In genomic region chr9:128005938-128006337, GRCh38 we compare ENCODE assay signal across 1 cellular context.
TF ChIP-seq lines count a peak whose summit lies in the region.

No MANE protein-coding gene starts in this region.

TF ChIP-seq in HepG2, 621 proteins besides CTCF, POLR2A, EP300 and RAD21 (continued from another document and continues in another):
- TF ChIP-seq ZBTB40 (IDR thresholded peaks at IDR 0.05) = no peak
- TF ChIP-seq ZBTB40 (CRISPR knock-in tag; IDR thresholded peaks at IDR 0.05) = no peak; the same call in 1 of the 2 replicates
- TF ChIP-seq ZSCAN29 (CRISPR knock-in tag; conservative IDR thresholded peaks at IDR 0.05) = no peak
- TF ChIP-seq, protein P1, sequence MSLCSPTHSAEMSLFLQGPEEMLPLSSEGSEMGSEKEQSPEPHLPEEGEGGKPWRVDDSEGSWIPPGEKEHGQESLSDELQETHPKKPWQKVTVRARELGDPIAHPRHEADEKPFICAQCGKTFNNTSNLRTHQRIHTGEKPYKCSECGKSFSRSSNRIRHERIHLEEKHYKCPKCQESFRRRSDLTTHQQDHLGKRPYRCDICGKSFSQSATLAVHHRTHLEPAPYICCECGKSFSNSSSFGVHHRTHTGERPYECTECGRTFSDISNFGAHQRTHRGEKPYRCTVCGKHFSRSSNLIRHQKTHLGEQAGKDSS (CRISPR knock-in tag; IDR thresholded peaks at IDR 0.05; ENCODE audit: borderline replicate concordance, low read depth) = peak; percentile 59; the same call in 1 of the 2 replicates
- no peak for TF ChIP-seq WIZ (CRISPR knock-in tag; IDR thresholded peaks at IDR 0.05)
- peak; percentile 50; the same call in 1 of the 2 replicates for TF ChIP-seq TBX2 (CRISPR knock-in tag; IDR thresholded peaks at IDR 0.05; ENCODE audit: borderline replicate concordance)
- no peak for TF ChIP-seq ZNF781 (CRISPR knock-in tag; IDR thresholded peaks at IDR 0.05; ENCODE audit: borderline replicate concordance, not compliant biosample characterization)
- TF ChIP-seq KLF11 (CRISPR knock-in tag; IDR thresholded peaks at IDR 0.05) = no peak; the same call in 1 of the 2 replicates
- TF ChIP-seq ZNF350 (CRISPR knock-in tag; IDR thresholded peaks at IDR 0.05; ENCODE audit: borderline replicate concordance, low read depth) = peak; percentile 50; the same call in 1 of the 2 replicates
- no peak for TF ChIP-seq KLF15 (CRISPR knock-in tag; IDR thresholded peaks at IDR 0.05; ENCODE audit: borderline replicate concordance)
- TF ChIP-seq SSRP1 (CRISPR knock-in tag; IDR thresholded peaks at IDR 0.05) = no peak; the same call in 1 of the 2 replicates
- TF ChIP-seq SNAI1 (CRISPR knock-in tag; IDR thresholded peaks at IDR 0.05; ENCODE audit: borderline replicate concordance) = 0 out of 2 replicates have a peak, but pooled peaks have one; percentile 58
- TF ChIP-seq ZNF343 (CRISPR knock-in tag; IDR thresholded peaks at IDR 0.05) = no peak
- no peak for TF ChIP-seq ZNF784 (CRISPR knock-in tag; IDR thresholded peaks at IDR 0.05; ENCODE audit: borderline replicate concordance)
- no peak for TF ChIP-seq ZUFSP (CRISPR knock-in tag; IDR thresholded peaks at IDR 0.05; ENCODE audit: borderline replicate concordance)
- no peak for TF ChIP-seq FOXM1 (CRISPR knock-in tag; IDR thresholded peaks at IDR 0.05)
- no peak for TF ChIP-seq ZNF761 (CRISPR knock-in tag; conservative IDR thresholded peaks at IDR 0.05)
- TF ChIP-seq ZMYM3 (CRISPR knock-in tag; IDR thresholded peaks at IDR 0.05) = peak; percentile 75
- no peak for TF ChIP-seq NFIC (IDR thresholded peaks at IDR 0.05; ENCODE audit: low read length)
- no peak for TF ChIP-seq ARID2 (CRISPR knock-in tag; IDR thresholded peaks at IDR 0.05; ENCODE audit: borderline replicate concordance)
- TF ChIP-seq FOXC1 (CRISPR knock-in tag; IDR thresholded peaks at IDR 0.05; ENCODE audit: borderline replicate concordance) = no peak
- TF ChIP-seq ZBTB7A (CRISPR knock-in tag; IDR thresholded peaks at IDR 0.05) = no peak
- no peak for TF ChIP-seq ZNF709 (CRISPR knock-in tag; IDR thresholded peaks at IDR 0.05)
- TF ChIP-seq EEA1 (CRISPR knock-in tag; IDR thresholded peaks at IDR 0.05; ENCODE audit: borderline replicate concordance) = no peak
- TF ChIP-seq, protein P2, sequence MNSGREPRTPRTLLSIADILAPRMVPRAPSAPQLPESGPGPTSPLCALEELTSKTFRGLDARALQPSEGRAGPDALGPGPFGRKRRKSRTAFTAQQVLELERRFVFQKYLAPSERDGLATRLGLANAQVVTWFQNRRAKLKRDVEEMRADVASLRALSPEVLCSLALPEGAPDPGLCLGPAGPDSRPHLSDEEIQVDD (CRISPR knock-in tag; IDR thresholded peaks at IDR 0.05; ENCODE audit: borderline replicate concordance) = no peak
- TF ChIP-seq CBX1 (IDR thresholded peaks at IDR 0.05; ENCODE audit: low read depth) = no peak
- TF ChIP-seq ZNF280D (CRISPR knock-in tag; IDR thresholded peaks at IDR 0.05) = no peak
- no peak for TF ChIP-seq ZNF616 (CRISPR knock-in tag; IDR thresholded peaks at IDR 0.05; ENCODE audit: low read depth)
- TF ChIP-seq SALL2 (CRISPR knock-in tag; IDR thresholded peaks at IDR 0.05) = no peak
- TF ChIP-seq FOXO4 (CRISPR knock-in tag; conservative IDR thresholded peaks at IDR 0.05) = no peak
- TF ChIP-seq CREM (IDR thresholded peaks at IDR 0.05) = no peak
- no peak for TF ChIP-seq CREM (CRISPR knock-in tag; IDR thresholded peaks at IDR 0.05)
- TF ChIP-seq RARA (CRISPR knock-in tag; IDR thresholded peaks at IDR 0.05) = peak; percentile 82
- TF ChIP-seq AGO1 (IDR thresholded peaks at IDR 0.05; ENCODE audit: low read depth, low read length, poor library complexity, severe bottlenecking) = no peak
- no peak for TF ChIP-seq HES4 (CRISPR knock-in tag; IDR thresholded peaks at IDR 0.05; ENCODE audit: borderline replicate concordance)
- no peak for TF ChIP-seq RBAK (CRISPR knock-in tag; IDR thresholded peaks at IDR 0.05)
- TF ChIP-seq SMARCC2 (IDR thresholded peaks at IDR 0.05) = no peak
- 0 out of 2 replicates have a peak, but pooled peaks have one; percentile 38 for TF ChIP-seq MAX (IDR thresholded peaks at IDR 0.05)
- TF ChIP-seq, protein P3, sequence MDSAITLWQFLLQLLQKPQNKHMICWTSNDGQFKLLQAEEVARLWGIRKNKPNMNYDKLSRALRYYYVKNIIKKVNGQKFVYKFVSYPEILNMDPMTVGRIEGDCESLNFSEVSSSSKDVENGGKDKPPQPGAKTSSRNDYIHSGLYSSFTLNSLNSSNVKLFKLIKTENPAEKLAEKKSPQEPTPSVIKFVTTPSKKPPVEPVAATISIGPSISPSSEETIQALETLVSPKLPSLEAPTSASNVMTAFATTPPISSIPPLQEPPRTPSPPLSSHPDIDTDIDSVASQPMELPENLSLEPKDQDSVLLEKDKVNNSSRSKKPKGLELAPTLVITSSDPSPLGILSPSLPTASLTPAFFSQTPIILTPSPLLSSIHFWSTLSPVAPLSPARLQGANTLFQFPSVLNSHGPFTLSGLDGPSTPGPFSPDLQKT (CRISPR knock-in tag; IDR thresholded peaks at IDR 0.05; ENCODE audit: borderline replicate concordance) = no peak
- no peak for TF ChIP-seq ZNF629 (CRISPR knock-in tag; conservative IDR thresholded peaks at IDR 0.05)
- TF ChIP-seq SMAD3 (CRISPR knock-in tag; IDR thresholded peaks at IDR 0.05) = 0 out of 2 replicates have a peak, but pooled peaks have one; percentile 42
- no peak for TF ChIP-seq RBM39 (IDR thresholded peaks at IDR 0.05; ENCODE audit: low read depth, low read length, poor library complexity, severe bottlenecking)
